20 cellular contexts compared by ENCODE assay signal in genomic region chrX:134849390-134849789, GRCh38. TPM values are rescaled to one million over a fixed set of nuclear protein-coding genes. Genes with fewer than 3 reads are reported as not detected.
DNase-seq lines count a peak whose midpoint lies in the region; ATAC-seq, FAIRE-seq and TF ChIP-seq lines count a peak whose summit lies in the region.
"Had no signal": no experiment of that assay in that cellular context is flagged by ENCODE, and none has a peak within 500 bp of the region (broad histone marks: within the 10 kb centered on the region; RNA-seq: fewer than 3 reads in every experiment).

No MANE protein-coding gene starts in this region.

- TF ChIP-seq CTCF in MCF 10A (IDR thresholded peaks at IDR 0.05; ENCODE audit: unreplicated experiment): no peak
- no peak for TF ChIP-seq CTCF in breast epithelium (IDR thresholded peaks at IDR 0.05)
- no peak for TF ChIP-seq CTCF in astrocyte (IDR thresholded peaks at IDR 0.05; ENCODE audit: insufficient read depth, low read depth, low read length)
- TF ChIP-seq CTCF in fibroblast of pulmonary artery (IDR thresholded peaks at IDR 0.05; ENCODE audit: low read length, missing control alignments): no peak

- H3K9me3 Mint-ChIP-seq in MCF 10A (ENCODE audit: unreplicated experiment) (no peaks in the 10 kb centered on the region), astrocyte (ENCODE audit: unreplicated experiment) (no peaks in the 10 kb centered on the region)
- no peaks in the 10 kb centered on the region for H3K9me3 Mint-ChIP-seq in stimulated activated naive B cell treated with anti-CD40 and anti-IgM and Interleukin-4, amounts not matched to agents 10 μg/mL and 1 μg/mL and 100 μg/mL, for 72 hours
- H3K9me3 Mint-ChIP-seq in CD4-positive, alpha-beta memory T cell: no peaks in the 10 kb centered on the region
- H3K9me3 Mint-ChIP-seq: activated naive CD8-positive, alpha-beta T cell treated with anti-CD3 and anti-CD28 coated beads, Interleukin-2, amount 10 ng/mL, durations not matched to agents 7 days and 5 days; CD8-positive, alpha-beta T cell; stimulated activated memory B cell treated with anti-CD40 and anti-IgM and Interleukin-4, amounts not matched to agents 10 μg/mL and 1 μg/mL and 100 μg/mL, for 72 hours had no signal

- H3K4me3 Mint-ChIP-seq in MCF 10A (ENCODE audit: unreplicated experiment): no peak overlapping the region
- no peak overlapping the region for H3K4me3 Mint-ChIP-seq in astrocyte (ENCODE audit: unreplicated experiment)
- no peak overlapping the region for H3K4me3 Mint-ChIP-seq in stimulated activated naive B cell treated with anti-CD40 and anti-IgM and Interleukin-4, amounts not matched to agents 10 μg/mL and 1 μg/mL and 100 μg/mL, for 72 hours
- no peak overlapping the region for H3K4me3 Mint-ChIP-seq in CD4-positive, alpha-beta memory T cell
- H3K4me3 Mint-ChIP-seq: activated naive CD8-positive, alpha-beta T cell treated with anti-CD3 and anti-CD28 coated beads, Interleukin-2, amount 10 ng/mL, durations not matched to agents 7 days and 5 days; CD8-positive, alpha-beta T cell; stimulated activated memory B cell treated with anti-CD40 and anti-IgM and Interleukin-4, amounts not matched to agents 10 μg/mL and 1 μg/mL and 100 μg/mL, for 72 hours had no signal

- no peak overlapping the region for H3K27ac Mint-ChIP-seq in MCF 10A (ENCODE audit: low read depth, unreplicated experiment)
- H3K27ac Mint-ChIP-seq in astrocyte (ENCODE audit: unreplicated experiment): no peak overlapping the region
- no peak overlapping the region for H3K27ac Mint-ChIP-seq in stimulated activated naive B cell treated with anti-CD40 and anti-IgM and Interleukin-4, amounts not matched to agents 10 μg/mL and 1 μg/mL and 100 μg/mL, for 72 hours
- no peak overlapping the region for H3K27ac Mint-ChIP-seq in CD4-positive, alpha-beta memory T cell
- H3K27ac Mint-ChIP-seq: activated naive CD8-positive, alpha-beta T cell treated with anti-CD3 and anti-CD28 coated beads, Interleukin-2, amount 10 ng/mL, durations not matched to agents 7 days and 5 days; CD8-positive, alpha-beta T cell; stimulated activated memory B cell treated with anti-CD40 and anti-IgM and Interleukin-4, amounts not matched to agents 10 μg/mL and 1 μg/mL and 100 μg/mL, for 72 hours had no signal

- intact Hi-C loops in MCF 10A (cut with micrococcal nuclease) (no loop called here), breast epithelium (cut with DNase I; ENCODE audit: low total_unique reads) (no loop called here)
- intact Hi-C loops in CD4-positive, alpha-beta memory T cell (cut with micrococcal nuclease): no loop called here

- POLR2A ChIA-PET in MCF 10A (lab: Yijun Ruan, JAX): no interaction called here
- POLR2A ChIA-PET in CD4-positive, alpha-beta memory T cell (lab: Charles Lee; ENCODE audit: partially characterized antibody): no interaction called here

- no peaks in the 10 kb centered on the region for H3K79me2 ChIP-seq in astrocyte (ENCODE audit: insufficient read depth, low read length)

- H3K4me3 ChIP-seq in breast epithelium: no peak overlapping the region
- H3K4me3 ChIP-seq in astrocyte (ENCODE audit: insufficient read depth, low read depth, low read length): no peak overlapping the region
- H3K4me3 ChIP-seq in fibroblast of pulmonary artery (replicated peaks; ENCODE audit: low read depth, low read length): no peak overlapping the region
- H3K4me3 ChIP-seq in CD4-positive, alpha-beta memory T cell (ENCODE audit: low read length in 2 of 2): no peak overlapping the region
- H3K4me3 ChIP-seq: SJCRH30, thyroid gland had no signal

- H3K4me2 ChIP-seq in astrocyte (ENCODE audit: low read length): no peak overlapping the region

- H3K27ac ChIP-seq in breast epithelium: no peak overlapping the region
- H3K27ac ChIP-seq in astrocyte (ENCODE audit: low read depth, low read length): no peak overlapping the region
- H3K27ac ChIP-seq in CD4-positive, alpha-beta memory T cell (ENCODE audit: low read depth, low read length): no peak overlapping the region
- H3K27ac ChIP-seq: SJCRH30, thyroid gland had no signal

- H3K4me1 Mint-ChIP-seq in MCF 10A (ENCODE audit: insufficient read depth, unreplicated experiment): no peaks in the 10 kb centered on the region
- no peaks in the 10 kb centered on the region for H3K4me1 Mint-ChIP-seq in astrocyte (ENCODE audit: low read depth, unreplicated experiment)
- H3K4me1 Mint-ChIP-seq in stimulated activated naive B cell treated with anti-CD40 and anti-IgM and Interleukin-4, amounts not matched to agents 10 μg/mL and 1 μg/mL and 100 μg/mL, for 72 hours: no peaks in the 10 kb centered on the region
- H3K4me1 Mint-ChIP-seq in CD4-positive, alpha-beta memory T cell: no peaks in the 10 kb centered on the region
- H3K4me1 Mint-ChIP-seq: activated naive CD8-positive, alpha-beta T cell treated with anti-CD3 and anti-CD28 coated beads, Interleukin-2, amount 10 ng/mL, durations not matched to agents 7 days and 5 days; stimulated activated memory B cell treated with anti-CD40 and anti-IgM and Interleukin-4, amounts not matched to agents 10 μg/mL and 1 μg/mL and 100 μg/mL, for 72 hours had no signal

- FAIRE-seq in astrocyte (lab: Jason Lieb, UNC): peak; percentile 85

- no TSS peak for BruUV-seq in MCF 10A (replicated peaks; lab: Mats Ljungman, UMichigan)

- ATAC-seq in stimulated activated naive B cell treated with anti-CD40 and anti-IgM and Interleukin-4, amounts not matched to agents 10 μg/mL and 1 μg/mL and 100 μg/mL, for 72 hours (replicated peaks): no peak
- ATAC-seq: CD8-positive, alpha-beta T cell; stimulated activated memory B cell treated with anti-CD40 and anti-IgM and Interleukin-4, amounts not matched to agents 10 μg/mL and 1 μg/mL and 100 μg/mL, for 72 hours had no signal

- no peaks in the 10 kb centered on the region for H4K20me1 ChIP-seq in astrocyte (ENCODE audit: insufficient read depth, low read length)

- H3K9me3 ChIP-seq in breast epithelium (no peaks in the 10 kb centered on the region), astrocyte (ENCODE audit: insufficient read depth, low read depth, low read length) (no peaks in the 10 kb centered on the region)
- H3K9me3 ChIP-seq in CD4-positive, alpha-beta memory T cell (ENCODE audit: control insufficient read depth in 1 of 2, low read length in 2 of 2): no peaks in the 10 kb centered on the region
- H3K9me3 ChIP-seq: SJCRH30, thyroid gland had no signal

- H3K9ac ChIP-seq in astrocyte (ENCODE audit: low read length): no peak overlapping the region

- H3K36me3 ChIP-seq in breast epithelium: no peaks in the 10 kb centered on the region
- no peaks in the 10 kb centered on the region for H3K36me3 ChIP-seq in astrocyte (ENCODE audit: insufficient read depth, low read length)
- no peaks in the 10 kb centered on the region for H3K36me3 ChIP-seq in CD4-positive, alpha-beta memory T cell (ENCODE audit: insufficient read depth, low read length)
- H3K36me3 ChIP-seq: SJCRH30, thyroid gland had no signal

- no peak for TF ChIP-seq POLR2A in breast epithelium (IDR thresholded peaks at IDR 0.05)

- H3K36me3 Mint-ChIP-seq in MCF 10A (ENCODE audit: insufficient read depth, unreplicated experiment) (no peaks in the 10 kb centered on the region), astrocyte (ENCODE audit: low read depth, unreplicated experiment) (no peaks in the 10 kb centered on the region)
- peaks cover 3 to 6% of the 10 kb centered on the region in 2 donors for H3K36me3 Mint-ChIP-seq in stimulated activated naive B cell treated with anti-CD40 and anti-IgM and Interleukin-4, amounts not matched to agents 10 μg/mL and 1 μg/mL and 100 μg/mL, for 72 hours
- H3K36me3 Mint-ChIP-seq in CD4-positive, alpha-beta memory T cell: no peaks in the 10 kb centered on the region

- no peak overlapping the region for H2AFZ ChIP-seq in astrocyte (ENCODE audit: low read depth, low read length)

- CTCF ChIA-PET in MCF 10A (lab: Yijun Ruan, JAX): no interaction called here
- CTCF ChIA-PET in CD4-positive, alpha-beta memory T cell (lab: Charles Lee; ENCODE audit: partially characterized antibody): no interaction called here

- DNase-seq in MCF 10A (ENCODE audit: unreplicated experiment) (peak; percentile 4), breast epithelium (ENCODE audit: low spot score in 2 of 2) (no peak), astrocyte (ENCODE audit: low read depth) (peak; percentile 54), fibroblast of pulmonary artery (ENCODE audit: low read depth) (peak; percentile 43), hypothalamus (lab: John Stamatoyannopoulos, UW) (no peak), activated gamma-delta T cell (lab: John Stamatoyannopoulos, UW) (no peak)
- DNase-seq in stimulated activated naive B cell treated with anti-CD40 and anti-IgM and Interleukin-4, amounts not matched to agents 10 μg/mL and 1 μg/mL and 100 μg/mL, for 72 hours: no peak
- no peak for DNase-seq in CD4-positive, alpha-beta memory T cell
- DNase-seq: 8988T; activated naive CD8-positive, alpha-beta T cell treated with anti-CD3 and anti-CD28 coated beads, Interleukin-2, amount 10 ng/mL, durations not matched to agents 7 days and 5 days; CD8-positive, alpha-beta T cell; central memory CD4-positive, alpha-beta T cell; effector CD4-positive, alpha-beta T cell; foreskin melanocyte; H7; NCI-H2081; NCI-H510A; SJCRH30; thyroid gland had no signal

- H3K27me3 ChIP-seq in breast epithelium: peaks cover 0 to 8% of the 10 kb centered on the region in 2 donors
- no peaks in the 10 kb centered on the region for H3K27me3 ChIP-seq in astrocyte (ENCODE audit: insufficient read depth, low read length)
- no peaks in the 10 kb centered on the region for H3K27me3 ChIP-seq in CD4-positive, alpha-beta memory T cell (ENCODE audit: insufficient read depth, low read length)
- H3K27me3 ChIP-seq: SJCRH30, thyroid gland had no signal

- H3K4me1 ChIP-seq in breast epithelium (no peaks in the 10 kb centered on the region), astrocyte (ENCODE audit: insufficient read depth, low read length) (no peaks in the 10 kb centered on the region)
- H3K4me1 ChIP-seq in CD4-positive, alpha-beta memory T cell (ENCODE audit: insufficient read depth, low read length): no peaks in the 10 kb centered on the region
- H3K4me1 ChIP-seq: SJCRH30, thyroid gland had no signal

- peaks cover 62% of the 10 kb centered on the region for H3K27me3 Mint-ChIP-seq in MCF 10A (ENCODE audit: insufficient read depth, unreplicated experiment)
- no peaks in the 10 kb centered on the region for H3K27me3 Mint-ChIP-seq in astrocyte (ENCODE audit: low read depth, unreplicated experiment)
- H3K27me3 Mint-ChIP-seq in stimulated activated naive B cell treated with anti-CD40 and anti-IgM and Interleukin-4, amounts not matched to agents 10 μg/mL and 1 μg/mL and 100 μg/mL, for 72 hours: no peaks in the 10 kb centered on the region
- no peaks in the 10 kb centered on the region for H3K27me3 Mint-ChIP-seq in CD4-positive, alpha-beta memory T cell
- H3K27me3 Mint-ChIP-seq: activated naive CD8-positive, alpha-beta T cell treated with anti-CD3 and anti-CD28 coated beads, Interleukin-2, amount 10 ng/mL, durations not matched to agents 7 days and 5 days; stimulated activated memory B cell treated with anti-CD40 and anti-IgM and Interleukin-4, amounts not matched to agents 10 μg/mL and 1 μg/mL and 100 μg/mL, for 72 hours had no signal

RNA-seq across cellular contexts. Expression of gene PABIR2, which starts 52.4 kb away (rescaled TPM):
- total RNA-seq in MCF 10A (2022) (16.2 and 18.1 TPM in 2 replicates), breast epithelium (10 to 100 TPM; 13.8 to 19.0 (median 15.7) TPM), astrocyte (11.5 and 12.4 TPM in 2 replicates)
- total RNA-seq in CD4-positive, alpha-beta memory T cell: 10 to 100 TPM; 40.7 to 44.3 TPM
- polyA plus RNA-seq in CD4-positive, alpha-beta memory T cell: 1 to 10 TPM; 5.9 to 8.2 TPM

Comparison
In these comparisons a context has a peak if more than half of its experiments do, and no peak if none do; other contexts are left out.
1. DNase-seq: peak in MCF 10A (single experiment), astrocyte (single experiment) and fibroblast of pulmonary artery (single experiment); none in breast epithelium (0 of 2), stimulated activated naive B cell treated with anti-CD40 and anti-IgM and Interleukin-4, amounts not matched to agents 10 μg/mL and 1 μg/mL and 100 μg/mL, for 72 hours (single experiment), hypothalamus (0 of 51), activated gamma-delta T cell (single experiment) and CD4-positive, alpha-beta memory T cell (0 of 5).